8 cellular contexts compared by ENCODE assay signal in genomic region chr16:57185945-57186629, GRCh38. TPM values are rescaled to one million over a fixed set of nuclear protein-coding genes. Genes with fewer than 3 reads are reported as not detected.
A peak's percentile ranks its signal among the peaks of the same experiment; 100 is the strongest.
DNase-seq lines count a peak whose midpoint lies in the region; ATAC-seq and TF ChIP-seq lines count a peak whose summit lies in the region.

Gene PSME3IP1 (minus strand): TSS chr16:57186039. CDS start chr16:57173854, 12,185 bp downstream.
Gene RSPRY1 (plus strand): TSS chr16:57186329. CDS start chr16:57204659, 18,330 bp downstream.

- no peaks in the 10 kb centered on the region for H3K9me3 ChIP-seq in prostate gland

- H3K36me3 ChIP-seq in prostate gland (no peaks in the 10 kb centered on the region), urinary bladder (ENCODE audit: insufficient read depth) (no peaks in the 10 kb centered on the region)

- no peak for TF ChIP-seq CTCF in prostate gland (IDR thresholded peaks at IDR 0.05)

- 0% methylated on average over 55 of the region's 55 CpGs for WGBS in prostate gland
- under 1% methylated on average over 55 of the region's 55 CpGs for WGBS in urinary bladder

- peak within 1 kb of the TSS; percentile 71 to 76 for H3K4me3 ChIP-seq in prostate gland
- peak within 1 kb of the TSS; percentile 94 for H3K4me3 ChIP-seq in urinary bladder (ENCODE audit: low read depth, low read length)

- intact Hi-C loops in T-helper 2 cell treated with Interferon-gamma antibody and Interleukin-4, amounts not matched to agents 100 ng/mL and 5 ng/mL, for 36 hours (cut with micrococcal nuclease) = loop anchor here (1.0 to 5.0 kb wide), 5 partner anchors 58 to 253 kb away; partner anchors contain the start of gene HERPUD1
- intact Hi-C loops in left ventricle myocardium superior (cut with micrococcal nuclease) (no loop called here), prostate gland (cut with DNase I) (loop anchor here (10.0 kb wide), 2 partner anchors 109 to 229 kb away; no protein-coding TSS in a partner anchor)

- DNase-seq in NCI-H187 treated with DMSO at 0.1 percent for 48 hours (lab: John Stamatoyannopoulos, UW) (peak; percentile 86), anterior cingulate cortex (lab: John Stamatoyannopoulos, UW) (peak; percentile 95 to 100 (median 99)), left ventricle myocardium superior (peak; percentile 96), prostate gland (ENCODE audit: low spot score) (peak; percentile 99)

- H3K4me1 ChIP-seq in prostate gland (replicated peaks) (peaks cover 9% of the 10 kb centered on the region), urinary bladder (ENCODE audit: insufficient read depth) (peaks cover 1% of the 10 kb centered on the region)

- no peaks in the 10 kb centered on the region for H3K27me3 ChIP-seq in prostate gland (replicated peaks; ENCODE audit: insufficient read depth)

- peak within 1 kb of the TSS; percentile 91 to 92 for H3K27ac ChIP-seq in prostate gland
- peak within 1 kb of the TSS; percentile 96 for H3K27ac ChIP-seq in urinary bladder (ENCODE audit: low read depth)

- peak; percentile 93 for TF ChIP-seq POLR2A in prostate gland (IDR thresholded peaks at IDR 0.05)

- ATAC-seq in GM18499 (IDR thresholded peaks at IDR 0.05; ENCODE audit: insufficient read depth, unreplicated experiment) (peak; percentile 81), HG02943 (IDR thresholded peaks at IDR 0.05; ENCODE audit: low read depth, unreplicated experiment) (peak; percentile 92), left ventricle myocardium superior (peak; percentile 96)

RNA-seq across cellular contexts. Expression of gene PSME3IP1, which starts in this region (rescaled TPM):
- total RNA-seq in T-helper 2 cell treated with Interferon-gamma antibody and Interleukin-4, amounts not matched to agents 100 ng/mL and 5 ng/mL, for 36 hours = 123 and 125 TPM in 2 replicates
- 59.0 TPM for total RNA-seq in left ventricle myocardium superior
- 10 to 100 TPM; 64.1 to 95.8 TPM for total RNA-seq in prostate gland
- total RNA-seq in urinary bladder = 61.8 TPM
- 63.1 TPM for polyA plus RNA-seq in urinary bladder

RNA-seq across cellular contexts. Expression of gene RSPRY1, which starts in this region (rescaled TPM):
- 30.2 and 34.8 TPM in 2 replicates for total RNA-seq in T-helper 2 cell treated with Interferon-gamma antibody and Interleukin-4, amounts not matched to agents 100 ng/mL and 5 ng/mL, for 36 hours
- total RNA-seq in left ventricle myocardium superior (20.3 TPM), prostate gland (10 to 100 TPM; 35.8 to 45.3 TPM), urinary bladder (59.5 TPM)
- 18.3 TPM for polyA plus RNA-seq in urinary bladder

Comparison
In these comparisons a context has a peak if more than half of its experiments do, and no peak if none do; other contexts are left out.
1. Peak in every context shown above with its lines: DNase-seq, ATAC-seq, H3K4me3 ChIP-seq and H3K27ac ChIP-seq.